ENCODE assay signal across 28 cellular contexts in the genomic region with DNA sequence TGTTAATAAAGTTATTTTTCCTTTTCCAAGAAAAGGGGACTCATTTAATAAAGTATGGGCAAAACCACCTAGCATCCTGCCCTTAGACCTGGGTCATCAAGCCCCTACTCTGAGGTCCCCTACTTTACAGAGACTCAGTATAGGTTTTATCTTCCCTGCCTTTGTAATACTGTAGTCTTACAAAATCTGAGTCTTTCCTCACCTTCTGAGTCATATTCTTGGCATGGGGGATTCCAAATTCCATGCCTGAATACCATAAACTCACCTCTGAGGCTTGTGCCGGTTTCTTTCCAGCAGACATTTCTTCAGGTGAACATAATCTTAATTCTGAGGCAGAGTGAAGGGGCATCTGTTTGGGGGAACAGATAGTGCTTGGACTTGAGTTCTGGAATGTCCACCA.
"Had no signal": no experiment of that assay in that cellular context is flagged by ENCODE, and none has a peak within 500 bp of the region (broad histone marks: within the 10 kb centered on the region; RNA-seq: fewer than 3 reads in every experiment).

No MANE protein-coding gene starts in this region.

- H3K4me3 ChIP-seq: coronary artery, gastroesophageal sphincter, heart left ventricle, hepatocyte, lung, neural progenitor cell, prostate gland, right atrium auricular region, smooth muscle cell, suprapubic skin, transverse colon had no signal

- H3K36me3 ChIP-seq: gastroesophageal sphincter, heart left ventricle, neural progenitor cell, prostate gland, right atrium auricular region, suprapubic skin, transverse colon had no signal

- FAIRE-seq: endometrium, kidney had no signal

- H3K9me3 Mint-ChIP-seq: nephron, neural progenitor cell had no signal

- H3K4me1 Mint-ChIP-seq: naive thymus-derived CD4-positive, alpha-beta T cell; nephron; neural progenitor cell; stimulated activated naive CD8-positive, alpha-beta T cell treated with anti-CD3 and anti-CD28 coated beads, Interleukin-15, amount 100 ng/mL, for 72 hours had no signal

- H3K27me3 Mint-ChIP-seq: naive thymus-derived CD4-positive, alpha-beta T cell; stimulated activated naive CD8-positive, alpha-beta T cell treated with anti-CD3 and anti-CD28 coated beads, Interleukin-15, amount 100 ng/mL, for 72 hours had no signal

- H3K4me2 ChIP-seq: hepatocyte, neural progenitor cell, smooth muscle cell had no signal

- H3K9ac ChIP-seq: neural progenitor cell had no signal

- H2AFZ ChIP-seq: hepatocyte, neural progenitor cell had no signal

- H3K36me3 Mint-ChIP-seq: naive thymus-derived CD4-positive, alpha-beta T cell; neural progenitor cell had no signal

- H3K9me3 ChIP-seq: gastroesophageal sphincter, prostate gland, right atrium auricular region, suprapubic skin, transverse colon had no signal

- H3K4me1 ChIP-seq: gastroesophageal sphincter, heart left ventricle, neural progenitor cell, prostate gland, right atrium auricular region, suprapubic skin, transverse colon had no signal

- H3K27ac Mint-ChIP-seq: naive thymus-derived CD4-positive, alpha-beta T cell; nephron; neural progenitor cell; stimulated activated naive CD8-positive, alpha-beta T cell treated with anti-CD3 and anti-CD28 coated beads, Interleukin-15, amount 100 ng/mL, for 72 hours had no signal

- H3K27me3 ChIP-seq: gastroesophageal sphincter, heart left ventricle, hepatocyte, neural progenitor cell, right atrium auricular region, suprapubic skin, transverse colon had no signal

- H3K4me3 Mint-ChIP-seq: naive thymus-derived CD4-positive, alpha-beta T cell; nephron; neural progenitor cell; stimulated activated naive CD8-positive, alpha-beta T cell treated with anti-CD3 and anti-CD28 coated beads, Interleukin-15, amount 100 ng/mL, for 72 hours had no signal

- DNase-seq: dermis blood vessel endothelial cell; effector memory CD4-positive, alpha-beta T cell; foreskin fibroblast; heart left ventricle; kidney; mesenchymal stem cell; midbrain; naive thymus-derived CD4-positive, alpha-beta T cell; stimulated activated CD4-positive, alpha-beta T cell treated with anti-CD3 and anti-CD28 coated beads, Interleukin-12 subunit alpha, Interleukin-12 subunit beta, amount 100 ng/mL, for 4 hours; stimulated activated CD4-positive, alpha-beta T cell treated with anti-CD3 and anti-CD28 coated beads, Interleukin-1b, Interleukin-23, amount 100 ng/mL, for 48 hours; stimulated activated CD4-positive, alpha-beta T cell treated with anti-CD3 and anti-CD28 coated beads, Interleukin-4, amount 100 ng/mL, for 1 hour; stimulated activated CD8-positive, alpha-beta memory T cell treated with anti-CD3 and anti-CD28 coated beads, Interleukin-4, amount 100 ng/mL, for 48 hours; stimulated activated naive CD4-positive, alpha-beta T cell; stimulated activated naive CD8-positive, alpha-beta T cell treated with anti-CD3 and anti-CD28 coated beads, Interleukin-15, amount 100 ng/mL, for 72 hours; transverse colon had no signal

- ATAC-seq: gastroesophageal sphincter; heart left ventricle; left lobe of liver; naive thymus-derived CD4-positive, alpha-beta T cell; sciatic nerve; stimulated activated naive CD8-positive, alpha-beta T cell treated with anti-CD3 and anti-CD28 coated beads, Interleukin-15, amount 100 ng/mL, for 72 hours had no signal

- H3K27ac ChIP-seq: coronary artery, gastroesophageal sphincter, heart left ventricle, hepatocyte, neural progenitor cell, prostate gland, right atrium auricular region, suprapubic skin, transverse colon had no signal

- H3K79me2 ChIP-seq: hepatocyte had no signal
